Comparison of ENCODE assay signal across 8 cellular contexts in the genomic region with DNA sequence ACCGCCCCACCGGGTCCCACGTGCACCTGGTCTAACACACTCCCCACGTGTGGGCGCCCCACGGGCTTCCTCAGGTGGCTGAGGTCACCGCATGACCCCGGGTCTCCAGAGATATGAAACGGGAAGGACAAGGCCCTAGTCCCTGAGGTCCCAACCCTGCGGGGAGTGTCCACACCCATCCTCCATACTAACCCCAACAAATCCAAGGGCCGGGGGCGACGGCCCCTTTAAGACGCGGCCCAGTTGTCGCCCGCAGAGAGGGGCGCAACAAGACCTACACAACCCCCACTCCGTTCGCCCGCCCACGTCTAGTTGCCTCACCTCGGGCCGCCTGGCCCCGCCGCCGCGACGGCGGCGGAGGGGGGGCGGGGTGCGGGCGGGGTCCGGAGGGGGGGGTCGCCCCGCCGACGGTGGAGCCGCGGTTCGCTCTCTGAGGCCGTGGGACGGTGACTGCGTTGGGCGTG. TPM values are rescaled to one million over a fixed set of nuclear protein-coding genes. Genes with fewer than 3 reads are reported as not detected.
DNase-seq lines count a peak whose midpoint lies in the region; ATAC-seq lines count a peak whose summit lies in the region.

No MANE protein-coding gene starts in this region.

- 0% methylated on average over 46 of the region's 46 CpGs for WGBS in ectodermal cell, 2 experiments

- peak overlapping the region; percentile 97 for H3K27ac ChIP-seq in ectodermal cell (ENCODE audit: insufficient read depth, low read depth, low read length, poor library complexity, severe bottlenecking)

- peaks cover 13% of the 10 kb centered on the region for H3K36me3 Mint-ChIP-seq in activated CD4-positive, alpha-beta memory T cell treated with anti-CD3 and anti-CD28 coated beads for 36 hours

- no peaks in the 10 kb centered on the region for H3K27me3 ChIP-seq in ectodermal cell (ENCODE audit: control insufficient read depth, insufficient read depth, low read length, poor library complexity, severe bottlenecking)

- POLR2A ChIA-PET in activated CD4-positive, alpha-beta memory T cell treated with anti-CD3 and anti-CD28 coated beads for 36 hours (lab: Charles Lee), result interaction anchor here (1.0 to 1.8 kb wide), 6 partner anchors 22 to 300 kb away, joined by 3 to 7 read pairs (median 4); a partner anchor contains a TSS

- no peaks in the 10 kb centered on the region for H3K9me3 ChIP-seq in ectodermal cell (ENCODE audit: control insufficient read depth, low read length)

- peak; percentile 14 to 44 for DNase-seq in NCI-H1930 (lab: John Stamatoyannopoulos, UW)
- DNase-seq in activated CD4-positive, alpha-beta memory T cell treated with anti-CD3 and anti-CD28 coated beads for 36 hours, result no peak
- peak; percentile 91 for DNase-seq in mesenteric fat pad (ENCODE audit: low spot score)
- peak; percentile 38 for DNase-seq in stimulated activated CD8-positive, alpha-beta memory T cell treated with anti-CD3 and anti-CD28 coated beads, Interleukin-15, amount 100 ng/mL, for 1 hour (ENCODE audit: low read depth)
- DNase-seq in NCI-H510A (lab: John Stamatoyannopoulos, UW), result no peak

- H3K9me3 Mint-ChIP-seq in activated CD4-positive, alpha-beta memory T cell treated with anti-CD3 and anti-CD28 coated beads for 36 hours, result no peaks in the 10 kb centered on the region

- CTCF ChIA-PET in activated CD4-positive, alpha-beta memory T cell treated with anti-CD3 and anti-CD28 coated beads for 36 hours (lab: Charles Lee), result interaction anchor here (0.6 to 2.6 kb wide), 5 partner anchors 10 to 212 kb away, joined by 3 to 9 read pairs (median 3); no protein-coding TSS in a partner anchor

- H3K36me3 ChIP-seq in ectodermal cell (ENCODE audit: control insufficient read depth, insufficient read depth, low read length), result no peaks in the 10 kb centered on the region

- no peaks in the 10 kb centered on the region for H3K27me3 Mint-ChIP-seq in activated CD4-positive, alpha-beta memory T cell treated with anti-CD3 and anti-CD28 coated beads for 36 hours

- peak; percentile 57 for ATAC-seq in GM18502 (IDR thresholded peaks at IDR 0.05; ENCODE audit: poor library complexity, unreplicated experiment)
- peak; percentile 31 for ATAC-seq in HG02610 (IDR thresholded peaks at IDR 0.05; ENCODE audit: unreplicated experiment)

- intact Hi-C loops in activated CD4-positive, alpha-beta memory T cell treated with anti-CD3 and anti-CD28 coated beads for 36 hours (cut with micrococcal nuclease), result loop anchor here (1.0 to 5.0 kb wide), 8 partner anchors 35 to 857 kb away; a partner anchor contains a TSS

- peak overlapping the region; percentile 99 for H3K4me3 ChIP-seq in ectodermal cell (ENCODE audit: insufficient read depth, low read depth, low read length)

- H3K27ac Mint-ChIP-seq in activated CD4-positive, alpha-beta memory T cell treated with anti-CD3 and anti-CD28 coated beads for 36 hours, result peak overlapping the region; percentile 98

- H3K4me3 Mint-ChIP-seq in activated CD4-positive, alpha-beta memory T cell treated with anti-CD3 and anti-CD28 coated beads for 36 hours, result peak overlapping the region; percentile 91

- H3K4me1 ChIP-seq in ectodermal cell (ENCODE audit: control insufficient read depth, insufficient read depth, low read length), result peaks cover 5% of the 10 kb centered on the region

- peaks cover 12% of the 10 kb centered on the region for H3K4me1 Mint-ChIP-seq in activated CD4-positive, alpha-beta memory T cell treated with anti-CD3 and anti-CD28 coated beads for 36 hours (ENCODE audit: low read depth)

RNA-seq across cellular contexts. Expression of a gene that starts 0.4 kb away (rescaled TPM):
- total RNA-seq in activated CD4-positive, alpha-beta memory T cell treated with anti-CD3 and anti-CD28 coated beads for 36 hours, result 10 to 100 TPM; 19.9 to 22.8 TPM
- 12.0 TPM for polyA plus RNA-seq in ectodermal cell (2013, experiment 1 of 4)
- 15.2 TPM for polyA plus RNA-seq in ectodermal cell (2013, experiment 2 of 4)
- 10.9 TPM for polyA plus RNA-seq in ectodermal cell (2013, experiment 3 of 4)
- polyA plus RNA-seq in ectodermal cell (2013, experiment 4 of 4), result 12.4 TPM
- 27.2 TPM for total RNA-seq in mesenteric fat pad

Comparison
In these comparisons a context has a peak if more than half of its experiments do, and no peak if none do; other contexts are left out.
1. DNase-seq: peak in NCI-H1930 (2 of 2), mesenteric fat pad (single experiment) and stimulated activated CD8-positive, alpha-beta memory T cell treated with anti-CD3 and anti-CD28 coated beads, Interleukin-15, amount 100 ng/mL, for 1 hour (single experiment); none in activated CD4-positive, alpha-beta memory T cell treated with anti-CD3 and anti-CD28 coated beads for 36 hours (single experiment) and NCI-H510A (single experiment).